Comparison of ENCODE assay signal across 8 cellular contexts in the genomic region with DNA sequence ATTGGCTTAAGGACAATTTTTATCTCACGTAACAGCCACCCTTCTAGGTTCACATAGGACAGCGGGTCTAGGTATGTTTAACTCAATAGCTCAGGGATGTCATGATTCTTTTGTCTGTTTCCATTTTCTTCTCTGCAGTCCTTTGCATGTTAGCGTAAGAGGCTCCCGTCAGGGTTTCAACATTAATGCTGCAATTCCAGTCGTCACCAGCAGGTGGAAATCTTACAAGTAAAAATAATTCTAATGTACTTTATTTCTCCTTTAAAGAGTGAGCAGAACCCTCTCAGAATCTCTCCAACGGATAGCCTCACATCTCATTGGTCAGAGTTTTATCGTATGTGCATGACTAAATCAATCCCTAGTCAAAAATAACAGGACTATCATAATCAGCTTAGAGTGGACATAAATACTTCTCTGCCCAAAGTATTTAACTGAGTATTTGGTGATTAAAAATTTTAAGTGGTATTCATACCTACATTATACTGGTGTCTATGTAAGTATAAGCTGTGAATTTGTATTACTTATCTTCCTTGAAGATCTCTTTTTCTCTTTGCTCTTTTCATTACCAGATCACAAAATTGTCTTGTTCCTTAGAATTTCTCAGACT.
DNase-seq lines count a peak whose midpoint lies in the region; ATAC-seq lines count a peak whose summit lies in the region.

No MANE protein-coding gene starts in this region.

- no peak overlapping the region for H3K9ac ChIP-seq in GM23248

- H3K27me3 ChIP-seq in GM23248 (replicated peaks; ENCODE audit: insufficient read depth) = no peaks in the 10 kb centered on the region

- H3K9me3 ChIP-seq in GM23248 (ENCODE audit: low read depth) = no peaks in the 10 kb centered on the region

- no peaks in the 10 kb centered on the region for H3K9me2 ChIP-seq in GM23248 (ENCODE audit: insufficient read depth)

- H3K9me3 Mint-ChIP-seq in activated CD4-positive, alpha-beta T cell treated with anti-CD3 and anti-CD28 coated beads, Interleukin-2, amount 10 ng/mL, durations not matched to agents 24 days and 14 days = no peaks in the 10 kb centered on the region

- no peak overlapping the region for H3K4me2 ChIP-seq in GM23248 (ENCODE audit: unreplicated experiment)

- H4K20me1 ChIP-seq in GM23248 (ENCODE audit: insufficient read depth) = no peaks in the 10 kb centered on the region

- no peaks in the 10 kb centered on the region for H3K4me1 ChIP-seq in GM23248 (ENCODE audit: insufficient read depth)

- peak overlapping the region; percentile 50; the same call in 1 of the 2 replicates for H2AFZ ChIP-seq in GM23248

- H3K27me3 Mint-ChIP-seq in activated CD4-positive, alpha-beta T cell treated with anti-CD3 and anti-CD28 coated beads, Interleukin-2, amount 10 ng/mL, durations not matched to agents 24 days and 14 days = no peaks in the 10 kb centered on the region

- peak; percentile 63 for DNase-seq in SIG-M5 treated with dmso at 0.1 percent for 504 hours (lab: John Stamatoyannopoulos, UW; ENCODE audit: unreplicated experiment)
- DNase-seq in SIG-M5 (lab: John Stamatoyannopoulos, UW) = no peak
- peak; percentile 59 for DNase-seq in GM23248
- peak; percentile 22 for DNase-seq in NCI-H1092 (lab: John Stamatoyannopoulos, UW)
- peak; percentile 80 for DNase-seq in activated CD4-positive, alpha-beta T cell treated with anti-CD3 and anti-CD28 coated beads, Interleukin-2, amount 10 ng/mL, durations not matched to agents 24 days and 14 days
- peak; percentile 53 for DNase-seq in foreskin melanocyte
- DNase-seq in pulmonary artery endothelial cell (ENCODE audit: low read depth, low spot score) = peak; percentile 20

- in situ Hi-C loops in GM23248 (cut with MboI) = no loop called here

- no peak overlapping the region for H3K4me3 ChIP-seq in GM23248

- no peaks in the 10 kb centered on the region for H3K79me2 ChIP-seq in GM23248 (ENCODE audit: insufficient read depth)

- no peaks in the 10 kb centered on the region for H3K4me1 Mint-ChIP-seq in activated CD4-positive, alpha-beta T cell treated with anti-CD3 and anti-CD28 coated beads, Interleukin-2, amount 10 ng/mL, durations not matched to agents 24 days and 14 days

- WGBS in GM23248 (ENCODE audit: low coverage in 1 of 2, low lambda C conversion rate in 2 of 2, missing lambda C conversion rate in 2 of 2), 2 experiments = 1 to 3% methylated on average over 7 of the region's 7 CpGs

- H3K27ac Mint-ChIP-seq in activated CD4-positive, alpha-beta T cell treated with anti-CD3 and anti-CD28 coated beads, Interleukin-2, amount 10 ng/mL, durations not matched to agents 24 days and 14 days = no peak overlapping the region

- H3F3A ChIP-seq in GM23248 (ENCODE audit: insufficient read depth) = no peaks in the 10 kb centered on the region

- no peak overlapping the region for H3K4me3 Mint-ChIP-seq in activated CD4-positive, alpha-beta T cell treated with anti-CD3 and anti-CD28 coated beads, Interleukin-2, amount 10 ng/mL, durations not matched to agents 24 days and 14 days

- intact Hi-C loops in activated CD4-positive, alpha-beta T cell treated with anti-CD3 and anti-CD28 coated beads, Interleukin-2, amount 10 ng/mL, durations not matched to agents 24 days and 14 days (cut with micrococcal nuclease) = loop anchor here (2.0 kb wide), 1 partner anchor 401 kb away; no protein-coding TSS in a partner anchor

- H3K36me3 ChIP-seq in GM23248 (ENCODE audit: low read depth) = no peaks in the 10 kb centered on the region

- no peaks in the 10 kb centered on the region for H3K36me3 Mint-ChIP-seq in activated CD4-positive, alpha-beta T cell treated with anti-CD3 and anti-CD28 coated beads, Interleukin-2, amount 10 ng/mL, durations not matched to agents 24 days and 14 days (ENCODE audit: low read depth)

- no peak for ATAC-seq in GM21528 (IDR thresholded peaks at IDR 0.05; ENCODE audit: low FRiP score, unreplicated experiment)

- no peak overlapping the region for H3K27ac ChIP-seq in GM23248
